ENCODE assay signal across 18 cellular contexts in genomic region chr1:230117694-230118093, GRCh38. TPM values are rescaled to one million over a fixed set of nuclear protein-coding genes. Genes with fewer than 3 reads are reported as not detected.
DNase-seq lines count a peak whose midpoint lies in the region; ATAC-seq and TF ChIP-seq lines count a peak whose summit lies in the region.
"Had no signal": no experiment of that assay in that cellular context is flagged by ENCODE, and none has a peak within 500 bp of the region (broad histone marks: within the 10 kb centered on the region; RNA-seq: fewer than 3 reads in every experiment).

No MANE protein-coding gene starts in this region.

- TF ChIP-seq CTCF in nephron (IDR thresholded peaks at IDR 0.05; ENCODE audit: unreplicated experiment in 3 of 3), result no peak

- no peak overlapping the region for H3K4me3 Mint-ChIP-seq in activated naive CD8-positive, alpha-beta T cell treated with anti-CD3 and anti-CD28 coated beads, Interleukin-2, amount 50 U/mL, for 24 hours
- no peak overlapping the region for H3K4me3 Mint-ChIP-seq in activated naive CD8-positive, alpha-beta T cell treated with anti-CD3 and anti-CD28 coated beads for 36 hours
- H3K4me3 Mint-ChIP-seq in nephron, result no peak overlapping the region
- H3K4me3 Mint-ChIP-seq: CD14-positive monocyte had no signal

- H3K4me1 Mint-ChIP-seq in activated naive CD8-positive, alpha-beta T cell treated with anti-CD3 and anti-CD28 coated beads, Interleukin-2, amount 50 U/mL, for 24 hours, result peaks cover 53% of the 10 kb centered on the region
- H3K4me1 Mint-ChIP-seq in activated naive CD8-positive, alpha-beta T cell treated with anti-CD3 and anti-CD28 coated beads for 36 hours, result peaks cover 46% of the 10 kb centered on the region
- H3K4me1 Mint-ChIP-seq in nephron, result peaks cover 68% of the 10 kb centered on the region

- H3K27ac Mint-ChIP-seq in activated naive CD8-positive, alpha-beta T cell treated with anti-CD3 and anti-CD28 coated beads, Interleukin-2, amount 50 U/mL, for 24 hours, result peak overlapping the region; percentile 25
- no peak overlapping the region for H3K27ac Mint-ChIP-seq in activated naive CD8-positive, alpha-beta T cell treated with anti-CD3 and anti-CD28 coated beads for 36 hours
- H3K27ac Mint-ChIP-seq in nephron, result peak overlapping the region in 2 of 3 experiments; percentile 26 to 31
- H3K27ac Mint-ChIP-seq: CD14-positive monocyte had no signal

- no peaks in the 10 kb centered on the region for H3K27me3 Mint-ChIP-seq in activated naive CD8-positive, alpha-beta T cell treated with anti-CD3 and anti-CD28 coated beads, Interleukin-2, amount 50 U/mL, for 24 hours
- no peaks in the 10 kb centered on the region for H3K27me3 Mint-ChIP-seq in activated naive CD8-positive, alpha-beta T cell treated with anti-CD3 and anti-CD28 coated beads for 36 hours
- peaks cover 3% of the 10 kb centered on the region for H3K27me3 Mint-ChIP-seq in nephron (ENCODE audit: low read depth)

- no peaks in the 10 kb centered on the region for H3K9me3 Mint-ChIP-seq in activated naive CD8-positive, alpha-beta T cell treated with anti-CD3 and anti-CD28 coated beads, Interleukin-2, amount 50 U/mL, for 24 hours
- no peaks in the 10 kb centered on the region for H3K9me3 Mint-ChIP-seq in activated naive CD8-positive, alpha-beta T cell treated with anti-CD3 and anti-CD28 coated beads for 36 hours
- no peaks in the 10 kb centered on the region for H3K9me3 Mint-ChIP-seq in nephron
- H3K9me3 Mint-ChIP-seq: CD14-positive monocyte had no signal

- H3K36me3 Mint-ChIP-seq in activated naive CD8-positive, alpha-beta T cell treated with anti-CD3 and anti-CD28 coated beads, Interleukin-2, amount 50 U/mL, for 24 hours (ENCODE audit: low read depth), result peaks cover 54% of the 10 kb centered on the region
- peaks cover 38% of the 10 kb centered on the region for H3K36me3 Mint-ChIP-seq in activated naive CD8-positive, alpha-beta T cell treated with anti-CD3 and anti-CD28 coated beads for 36 hours
- peaks cover 40% of the 10 kb centered on the region for H3K36me3 Mint-ChIP-seq in nephron (ENCODE audit: low read depth)

- no peak for DNase-seq in activated naive CD8-positive, alpha-beta T cell treated with anti-CD3 and anti-CD28 coated beads, Interleukin-2, amount 50 U/mL, for 24 hours
- no peak for DNase-seq in activated naive CD8-positive, alpha-beta T cell treated with anti-CD3 and anti-CD28 coated beads for 36 hours
- no peak for DNase-seq in GDM1 (lab: John Stamatoyannopoulos, UW)
- DNase-seq: DMS 273 treated with DMSO at 0.1 percent for 48 hours, EL, Karpas-422, MG63, NCI-H1092 treated with DMSO at 0.1 percent for 48 hours, NCI-H1694 treated with DMSO at 0.1 percent for 48 hours, NCI-H2107, NCI-H2227 treated with DMSO at 0.1 percent for 48 hours, NCI-H524 had no signal

- ATAC-seq in activated naive CD8-positive, alpha-beta T cell treated with anti-CD3 and anti-CD28 coated beads, Interleukin-2, amount 50 U/mL, for 24 hours, result no peak
- ATAC-seq in GM19397 (IDR thresholded peaks at IDR 0.05; ENCODE audit: unreplicated experiment) (peak; percentile 46), HG03432 (IDR thresholded peaks at IDR 0.05; ENCODE audit: unreplicated experiment) (peak; percentile 36), HG03139 (IDR thresholded peaks at IDR 0.05; ENCODE audit: unreplicated experiment) (no peak), GM18861 (IDR thresholded peaks at IDR 0.05; ENCODE audit: unreplicated experiment) (no peak)

RNA-seq across cellular contexts. Expression of gene GALNT2, which starts 50.7 kb away (rescaled TPM):
- 10 to 100 TPM; 46.5 to 48.2 TPM for total RNA-seq in activated naive CD8-positive, alpha-beta T cell treated with anti-CD3 and anti-CD28 coated beads for 36 hours

Comparison
In these comparisons a context has a peak if more than half of its experiments do, and no peak if none do; other contexts are left out.
1. ATAC-seq: peak in GM19397 (single experiment) and HG03432 (single experiment); none in activated naive CD8-positive, alpha-beta T cell treated with anti-CD3 and anti-CD28 coated beads, Interleukin-2, amount 50 U/mL, for 24 hours (single experiment), HG03139 (single experiment) and GM18861 (single experiment).